ENCODE assay signal across 2 cellular contexts in the genomic region with DNA sequence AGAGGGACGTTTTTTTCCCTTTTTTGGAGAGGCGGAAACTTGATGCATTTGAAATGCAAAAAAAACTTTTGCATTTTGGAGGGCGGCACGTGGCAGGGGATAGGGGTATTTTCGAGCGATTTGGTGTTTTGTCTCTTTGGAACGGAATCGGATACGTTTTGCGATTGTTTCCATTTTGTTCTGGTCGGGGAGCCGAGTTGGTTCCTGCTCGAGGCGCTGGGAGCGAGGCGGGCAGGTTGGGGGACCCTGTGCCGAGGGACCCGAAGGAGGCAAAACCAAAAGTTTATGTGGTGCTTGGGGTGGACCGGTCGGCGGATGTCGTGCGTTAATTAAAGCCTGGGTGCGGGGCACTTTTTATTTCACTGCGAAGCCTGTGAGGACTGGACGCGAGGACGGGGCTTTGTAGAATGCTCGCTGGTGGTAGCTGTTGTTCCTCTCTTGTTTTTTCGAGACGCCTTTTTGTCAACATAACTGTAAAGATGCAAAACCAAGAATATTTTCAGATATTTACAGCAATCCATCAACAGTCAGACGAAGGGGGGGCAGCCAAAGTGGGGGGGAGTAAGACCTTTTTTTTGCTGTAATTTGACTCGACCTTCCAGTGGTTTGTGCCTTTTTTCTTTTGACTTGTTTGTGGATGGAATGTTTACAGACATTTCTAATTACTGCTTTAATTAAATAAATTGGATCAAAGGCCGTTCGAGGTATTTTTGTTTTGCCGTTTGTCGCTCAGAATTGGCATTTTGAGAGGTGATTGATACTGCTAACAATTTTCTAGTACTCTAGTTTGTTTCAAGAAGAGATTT.
TF ChIP-seq lines count a peak whose summit lies in the region.

No MANE protein-coding gene starts in this region.

TF ChIP-seq in HCT116, 20 proteins besides CTCF, POLR2A, EP300 and RAD21:
- TF ChIP-seq JUND (IDR thresholded peaks at IDR 0.05): no peak
- TF ChIP-seq SIN3A (IDR thresholded peaks at IDR 0.05; ENCODE audit: low read depth): no peak
- no peak for TF ChIP-seq YY1 (IDR thresholded peaks at IDR 0.05; ENCODE audit: extremely low read depth, insufficient replicate concordance, low read depth, low read length)
- TF ChIP-seq EGR1 (IDR thresholded peaks at IDR 0.05; ENCODE audit: low read depth): no peak
- TF ChIP-seq ZNF274 (IDR thresholded peaks at IDR 0.05; ENCODE audit: low read depth, low read length): no peak
- no peak for TF ChIP-seq SP1 (IDR thresholded peaks at IDR 0.05; ENCODE audit: low read depth)
- TF ChIP-seq, protein P1, sequence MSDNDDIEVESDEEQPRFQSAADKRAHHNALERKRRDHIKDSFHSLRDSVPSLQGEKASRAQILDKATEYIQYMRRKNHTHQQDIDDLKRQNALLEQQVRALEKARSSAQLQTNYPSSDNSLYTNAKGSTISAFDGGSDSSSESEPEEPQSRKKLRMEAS (IDR thresholded peaks at IDR 0.05): no peak
- no peak for TF ChIP-seq EZH2phosphoT487 (IDR thresholded peaks at IDR 0.05; ENCODE audit: borderline replicate concordance)
- TF ChIP-seq, protein P2, sequence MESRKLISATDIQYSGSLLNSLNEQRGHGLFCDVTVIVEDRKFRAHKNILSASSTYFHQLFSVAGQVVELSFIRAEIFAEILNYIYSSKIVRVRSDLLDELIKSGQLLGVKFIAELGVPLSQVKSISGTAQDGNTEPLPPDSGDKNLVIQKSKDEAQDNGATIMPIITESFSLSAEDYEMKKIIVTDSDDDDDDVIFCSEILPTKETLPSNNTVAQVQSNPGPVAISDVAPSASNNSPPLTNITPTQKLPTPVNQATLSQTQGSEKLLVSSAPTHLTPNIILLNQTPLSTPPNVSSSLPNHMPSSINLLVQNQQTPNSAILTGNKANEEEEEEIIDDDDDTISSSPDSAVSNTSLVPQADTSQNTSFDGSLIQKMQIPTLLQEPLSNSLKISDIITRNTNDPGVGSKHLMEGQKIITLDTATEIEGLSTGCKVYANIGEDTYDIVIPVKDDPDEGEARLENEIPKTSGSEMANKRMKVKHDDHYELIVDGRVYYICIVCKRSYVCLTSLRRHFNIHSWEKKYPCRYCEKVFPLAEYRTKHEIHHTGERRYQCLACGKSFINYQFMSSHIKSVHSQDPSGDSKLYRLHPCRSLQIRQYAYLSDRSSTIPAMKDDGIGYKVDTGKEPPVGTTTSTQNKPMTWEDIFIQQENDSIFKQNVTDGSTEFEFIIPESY (IDR thresholded peaks at IDR 0.05; ENCODE audit: extremely low read depth, insufficient replicate concordance, low read length): no peak
- no peak for TF ChIP-seq TCF7L2 (IDR thresholded peaks at IDR 0.05; ENCODE audit: borderline replicate concordance, extremely low read depth, insufficient read depth, insufficient read length)
- no peak for TF ChIP-seq POLR2AphosphoS5 (IDR thresholded peaks at IDR 0.05; ENCODE audit: low read depth, low read length)
- TF ChIP-seq ELF1 (IDR thresholded peaks at IDR 0.05; ENCODE audit: borderline replicate concordance, low read depth): no peak
- no peak for TF ChIP-seq ZFX (IDR thresholded peaks at IDR 0.05)
- no peak for TF ChIP-seq CEBPB (IDR thresholded peaks at IDR 0.05; ENCODE audit: low read depth)
- TF ChIP-seq, protein P3, sequence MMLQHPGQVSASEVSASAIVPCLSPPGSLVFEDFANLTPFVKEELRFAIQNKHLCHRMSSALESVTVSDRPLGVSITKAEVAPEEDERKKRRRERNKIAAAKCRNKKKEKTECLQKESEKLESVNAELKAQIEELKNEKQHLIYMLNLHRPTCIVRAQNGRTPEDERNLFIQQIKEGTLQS (IDR thresholded peaks at IDR 0.05): no peak
- no peak for TF ChIP-seq EZH2 (IDR thresholded peaks at IDR 0.05)
- no peak for TF ChIP-seq SRF (IDR thresholded peaks at IDR 0.05; ENCODE audit: low read depth)
- no peak for TF ChIP-seq CBX3 (IDR thresholded peaks at IDR 0.05; ENCODE audit: low read depth)
- TF ChIP-seq FOSL1 (IDR thresholded peaks at IDR 0.05; ENCODE audit: low read depth): no peak
- TF ChIP-seq, protein P4, sequence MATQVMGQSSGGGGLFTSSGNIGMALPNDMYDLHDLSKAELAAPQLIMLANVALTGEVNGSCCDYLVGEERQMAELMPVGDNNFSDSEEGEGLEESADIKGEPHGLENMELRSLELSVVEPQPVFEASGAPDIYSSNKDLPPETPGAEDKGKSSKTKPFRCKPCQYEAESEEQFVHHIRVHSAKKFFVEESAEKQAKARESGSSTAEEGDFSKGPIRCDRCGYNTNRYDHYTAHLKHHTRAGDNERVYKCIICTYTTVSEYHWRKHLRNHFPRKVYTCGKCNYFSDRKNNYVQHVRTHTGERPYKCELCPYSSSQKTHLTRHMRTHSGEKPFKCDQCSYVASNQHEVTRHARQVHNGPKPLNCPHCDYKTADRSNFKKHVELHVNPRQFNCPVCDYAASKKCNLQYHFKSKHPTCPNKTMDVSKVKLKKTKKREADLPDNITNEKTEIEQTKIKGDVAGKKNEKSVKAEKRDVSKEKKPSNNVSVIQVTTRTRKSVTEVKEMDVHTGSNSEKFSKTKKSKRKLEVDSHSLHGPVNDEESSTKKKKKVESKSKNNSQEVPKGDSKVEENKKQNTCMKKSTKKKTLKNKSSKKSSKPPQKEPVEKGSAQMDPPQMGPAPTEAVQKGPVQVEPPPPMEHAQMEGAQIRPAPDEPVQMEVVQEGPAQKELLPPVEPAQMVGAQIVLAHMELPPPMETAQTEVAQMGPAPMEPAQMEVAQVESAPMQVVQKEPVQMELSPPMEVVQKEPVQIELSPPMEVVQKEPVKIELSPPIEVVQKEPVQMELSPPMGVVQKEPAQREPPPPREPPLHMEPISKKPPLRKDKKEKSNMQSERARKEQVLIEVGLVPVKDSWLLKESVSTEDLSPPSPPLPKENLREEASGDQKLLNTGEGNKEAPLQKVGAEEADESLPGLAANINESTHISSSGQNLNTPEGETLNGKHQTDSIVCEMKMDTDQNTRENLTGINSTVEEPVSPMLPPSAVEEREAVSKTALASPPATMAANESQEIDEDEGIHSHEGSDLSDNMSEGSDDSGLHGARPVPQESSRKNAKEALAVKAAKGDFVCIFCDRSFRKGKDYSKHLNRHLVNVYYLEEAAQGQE (IDR thresholded peaks at IDR 0.05; ENCODE audit: low read depth): no peak

TF ChIP-seq in endothelial cell of umbilical vein, 7 proteins besides CTCF, POLR2A, EP300 and RAD21:
- TF ChIP-seq JUN (IDR thresholded peaks at IDR 0.05; ENCODE audit: borderline replicate concordance, insufficient read depth, insufficient read length, low read depth): no peak
- no peak for TF ChIP-seq POLR2AphosphoS5 (IDR thresholded peaks at IDR 0.05; ENCODE audit: insufficient read depth, low read depth, low read length)
- TF ChIP-seq EZH2 (IDR thresholded peaks at IDR 0.05; ENCODE audit: borderline replicate concordance, low read depth, low read length, severe bottlenecking): no peak
- no peak for TF ChIP-seq FOS (IDR thresholded peaks at IDR 0.05; ENCODE audit: borderline replicate concordance, insufficient read depth, low read length)
- TF ChIP-seq, protein P1 (IDR thresholded peaks at IDR 0.05; ENCODE audit: insufficient read depth, insufficient read length): no peak
- TF ChIP-seq GATA2 (IDR thresholded peaks at IDR 0.05; ENCODE audit: insufficient read depth, insufficient read length, low read depth, low read length): no peak
- TF ChIP-seq MYC (IDR thresholded peaks at IDR 0.05; ENCODE audit: low read depth, low read length): no peak
TF ChIP-seq in endothelial cell of umbilical vein: peak in this region for 0.
